ENCODE assay signal across 23 cellular contexts in genomic region chrX:28610746-28611145, GRCh38. TPM values are rescaled to one million over a fixed set of nuclear protein-coding genes. Genes with fewer than 3 reads are reported as not detected.
"Had no signal": no experiment of that assay in that cellular context is flagged by ENCODE, and none has a peak within 500 bp of the region (broad histone marks: within the 10 kb centered on the region; RNA-seq: fewer than 3 reads in every experiment).

No MANE protein-coding gene starts in this region.

- H3K9me3 ChIP-seq: Peyer's patch had no signal

- H3K4me1 ChIP-seq: Peyer's patch had no signal

- DNase-seq: activated CD4-positive, alpha-beta T cell treated with anti-CD3 and anti-CD28 coated beads for 48 hours; activated CD4-positive, alpha-beta T cell treated with anti-CD3 and anti-CD28 coated beads, Interleukin-2, amount 50 U/mL, for 48 hours; activated CD4-positive, CD25-positive, alpha-beta regulatory T cell treated with anti-CD3 and anti-CD28 coated beads, Interleukin-2, amount 50 U/mL, for 72 hours; activated effector memory CD4-positive, alpha-beta T cell treated with anti-CD3 and anti-CD28 coated beads, Interleukin-2, amount 50 U/mL, for 16 hours; activated naive CD4-positive, alpha-beta T cell treated with Interleukin-2 at 50 U/mL for 16 hours; activated naive CD8-positive, alpha-beta T cell treated with anti-CD3 and anti-CD28 coated beads, Interleukin-2, amount 50 U/mL, for 24 hours; activated T-cell treated with anti-CD3 and anti-CD28 coated beads, Interleukin-2, amount 50 U/mL, for 4 hours; amniotic stem cell; NCI-H1092; NCI-H1417; NCI-H1930; NCI-H2107; NCI-H446; NCI-H524; Peyer's patch; SHP77 treated with DMSO at 0.1 percent for 48 hours; T-helper 17 cell; T-helper 9 cell had no signal

- H3K27ac ChIP-seq: KMS-11, Peyer's patch, RWPE1 had no signal

- H3K4me3 ChIP-seq: Peyer's patch had no signal

- ATAC-seq: activated naive CD4-positive, alpha-beta T cell treated with anti-CD3 and anti-CD28 coated beads, Interleukin-2, amount 50 U/mL, for 72 hours; activated naive CD8-positive, alpha-beta T cell treated with anti-CD3 and anti-CD28 coated beads, Interleukin-2, amount 50 U/mL, for 24 hours; activated T-cell treated with anti-CD3 and anti-CD28 coated beads, Interleukin-2, amount 50 U/mL, for 4 hours; T-helper 17 cell; WTC11 had no signal

- H3K4me2 ChIP-seq: KMS-11 had no signal

RNA-seq across cellular contexts. Expression of gene IL1RAPL1, which starts 23.5 kb away (rescaled TPM):
- total RNA-seq: activated naive CD4-positive, alpha-beta T cell treated with anti-CD3 and anti-CD28 coated beads, Interleukin-2, amount 50 U/mL, for 72 hours; activated T-cell treated with anti-CD3 and anti-CD28 coated beads, Interleukin-2, amount 50 U/mL, for 4 hours; MCF 10A; Peyer's patch; T-helper 17 cell had no signal
